Comparison of ENCODE assay signal across 12 cellular contexts in genomic region chr20:38723982-38724602, GRCh38. TPM values are rescaled to one million over a fixed set of nuclear protein-coding genes. Genes with fewer than 3 reads are reported as not detected.
DNase-seq lines count a peak whose midpoint lies in the region; ATAC-seq and TF ChIP-seq lines count a peak whose summit lies in the region.
"Had no signal": no experiment of that assay in that cellular context is flagged by ENCODE, and none has a peak within 500 bp of the region (broad histone marks: within the 10 kb centered on the region; RNA-seq: fewer than 3 reads in every experiment).

Gene SLC32A1, plus strand, starts transcription at chr20:38724486. Its CDS starts 239 bp downstream, at chr20:38724725.

- H2BK12ac ChIP-seq in neuronal stem cell (ENCODE audit: low read length), result peak within 1 kb of the TSS; percentile 4

- TF ChIP-seq CTCF in mammary epithelial cell (conservative IDR thresholded peaks at IDR 0.05 in 1 of 2, IDR thresholded peaks at IDR 0.05 in 1 of 2; ENCODE audit: extremely low read depth in 1 of 2, insufficient read depth in 1 of 2, low read depth in 1 of 2, low read length in 2 of 2) (no peak), RWPE1 (conservative IDR thresholded peaks at IDR 0.05; ENCODE audit: low read depth) (no peak)

- intact Hi-C loops in mammary epithelial cell (cut with micrococcal nuclease), result no loop called here

- no peak within 1 kb of the TSS for H2BK120ac ChIP-seq in neuronal stem cell (ENCODE audit: low read depth, low read length)

- no peak within 1 kb of the TSS for H4K8ac ChIP-seq in neuronal stem cell (ENCODE audit: low read depth, low read length)

- no peaks in the 10 kb centered on the region for H3K79me1 ChIP-seq in neuronal stem cell (ENCODE audit: low read depth, low read length)

- dilution Hi-C loops in mammary epithelial cell (cut with HindIII; ENCODE audit: low sequenced_read_pairs), result no loop called here

- in situ Hi-C loops in mammary epithelial cell (cut with MboI; ENCODE audit: low sequenced_read_pairs in 2 of 2), result no loop called here

- H3K4me2 ChIP-seq in mammary epithelial cell (ENCODE audit: insufficient read depth, low read depth, low read length) (peak within 1 kb of the TSS; percentile 15), neuronal stem cell (ENCODE audit: insufficient read depth, low read length, poor library complexity, severe bottlenecking) (peak within 1 kb of the TSS; percentile 72)

- H3K9me3 ChIP-seq in mammary epithelial cell (replicated peaks; ENCODE audit: insufficient read depth, low read length) (no peaks in the 10 kb centered on the region), neuronal stem cell (replicated peaks in 1 of 2; ENCODE audit: control insufficient read depth in 2 of 2, insufficient read depth in 1 of 2, low read depth in 1 of 2, low read length in 2 of 2) (peaks cover 5 to 9% of the 10 kb centered on the region in 2 donors)

- no peak within 1 kb of the TSS for H3K4ac ChIP-seq in neuronal stem cell (ENCODE audit: low read length)

- CTCF ChIA-PET in mammary epithelial cell (lab: Charles Lee; ENCODE audit: low non-redundant PET), result no interaction called here
- CTCF ChIA-PET in RWPE1 (lab: Yijun Ruan, JAX), result interaction anchor here (0.5 to 2.0 kb wide), 11 partner anchors 8 to 1306 kb away, joined by 3 to 12 read pairs (median 4); no protein-coding TSS in a partner anchor

- H3K27ac ChIP-seq in mammary epithelial cell (ENCODE audit: insufficient read depth, low read depth, low read length), result no peak within 1 kb of the TSS
- H3K27ac ChIP-seq in neuronal stem cell (replicated peaks; ENCODE audit: low read length), result no peak within 1 kb of the TSS
- no peak within 1 kb of the TSS for H3K27ac ChIP-seq in RWPE1

- H2BK5ac ChIP-seq in neuronal stem cell (ENCODE audit: low read length), result peak within 1 kb of the TSS; percentile 7

- H4K20me1 ChIP-seq in mammary epithelial cell (ENCODE audit: insufficient read depth, low read length), result no peaks in the 10 kb centered on the region

- H3K14ac ChIP-seq in neuronal stem cell (ENCODE audit: low read length), result peak within 1 kb of the TSS; percentile 49

- no peak for ATAC-seq in HG02678 (IDR thresholded peaks at IDR 0.05; ENCODE audit: unreplicated experiment)

- peak within 1 kb of the TSS; percentile 92 for H3K18ac ChIP-seq in neuronal stem cell (ENCODE audit: low read length)

- no TSS peak for BruUV-seq in mammary epithelial cell (replicated peaks; lab: Mats Ljungman, UMichigan)

- DNase-seq in NCI-H345 (lab: John Stamatoyannopoulos, UW), result peak; percentile 38
- no peak for DNase-seq in NCI-H345 treated with DMSO at 0.1 percent for 48 hours (lab: John Stamatoyannopoulos, UW; ENCODE audit: unreplicated experiment)
- DNase-seq in NCI-H1105 treated with DMSO at 0.1 percent for 48 hours (lab: John Stamatoyannopoulos, UW), result peak; percentile 34
- DNase-seq in mammary epithelial cell, result no peak
- DNase-seq in neuronal stem cell (ENCODE audit: low spot score), result no peak
- no peak for DNase-seq in epidermal melanocyte (ENCODE audit: insufficient read length, low spot score)
- no peak for DNase-seq in RWPE1 (ENCODE audit: low spot score)
- DNase-seq: kidney glomerular epithelial cell, NCI-H1694 had no signal

- no peaks in the 10 kb centered on the region for H3K36me3 ChIP-seq in mammary epithelial cell (ENCODE audit: insufficient read depth, low read length)
- no peaks in the 10 kb centered on the region for H3K36me3 ChIP-seq in neuronal stem cell (replicated peaks in 1 of 2; ENCODE audit: control insufficient read depth in 2 of 2, insufficient read depth in 2 of 2, low read length in 2 of 2)

- H4K91ac ChIP-seq in neuronal stem cell (ENCODE audit: low read depth, low read length, poor library complexity), result no peak within 1 kb of the TSS

- H3K9ac ChIP-seq in mammary epithelial cell (ENCODE audit: insufficient read depth, low read length), result no peak within 1 kb of the TSS
- peak within 1 kb of the TSS; percentile 24 for H3K9ac ChIP-seq in neuronal stem cell (ENCODE audit: low read depth, low read length, poor library complexity)

- H2BK15ac ChIP-seq in neuronal stem cell (ENCODE audit: low read length), result peak within 1 kb of the TSS; percentile 68

- H2AK5ac ChIP-seq in neuronal stem cell (ENCODE audit: low read depth, low read length), result peak within 1 kb of the TSS; percentile 33

- no CpG with 5 or more reads among the region's 58 CpGs for WGBS in mammary epithelial cell (ENCODE audit: low coverage, missing lambda C conversion rate)
- WGBS in neuronal stem cell (ENCODE audit: extremely low coverage in 2 of 2, insufficient read length in 2 of 2, insufficient replicate concordance in 1 of 2), 2 donors, result no CpG with 5 or more reads among the region's 58 CpGs

- peak within 1 kb of the TSS; percentile 83 for H3K23ac ChIP-seq in neuronal stem cell (ENCODE audit: low read depth, low read length, poor library complexity)

- POLR2A ChIA-PET in RWPE1 (lab: Yijun Ruan, JAX; ENCODE audit: low non-redundant PET), result no interaction called here

- H2AFZ ChIP-seq in mammary epithelial cell (ENCODE audit: low read depth, low read length) (no peak within 1 kb of the TSS), neuronal stem cell (ENCODE audit: low read length) (peak within 1 kb of the TSS; percentile 82)

- H3K79me2 ChIP-seq in mammary epithelial cell (ENCODE audit: insufficient read depth, low read length), result no peaks in the 10 kb centered on the region

- H3K4me3 ChIP-seq in mammary epithelial cell (replicated peaks in 1 of 3; ENCODE audit: insufficient read depth in 1 of 3, low read depth in 2 of 3, low read length in 3 of 3) (peak within 1 kb of the TSS in 1 of 3 experiments; percentile 6), neuronal stem cell (ENCODE audit: low read length in 2 of 2) (peak within 1 kb of the TSS in 1 of 2 donors; percentile 13)

- H3K27me3 ChIP-seq in mammary epithelial cell (ENCODE audit: insufficient read depth, low read length) (peaks cover 81% of the 10 kb centered on the region), neuronal stem cell (ENCODE audit: control insufficient read depth in 3 of 3, insufficient read depth in 3 of 3, low read depth in 1 of 3, low read length in 3 of 3) (peaks cover 62 to 100% (median 95%) of the 10 kb centered on the region in 3 experiments)

- H3K4me1 ChIP-seq in mammary epithelial cell (ENCODE audit: insufficient read depth, low read length) (peaks cover 4% of the 10 kb centered on the region), neuronal stem cell (ENCODE audit: control insufficient read depth in 2 of 2, insufficient read depth in 1 of 2, low read depth in 1 of 2, low read length in 2 of 2) (peaks cover 10 to 38% of the 10 kb centered on the region in 2 donors)

RNA-seq across cellular contexts. Expression of gene SLC32A1, which starts in this region (rescaled TPM):
- not detected for total RNA-seq in mammary epithelial cell
- polyA plus RNA-seq in mammary epithelial cell, result not detected
- not detected for polyA minus RNA-seq in mammary epithelial cell
- polyA plus RNA-seq in neuronal stem cell (2013, experiment 1 of 2), result 0.11 TPM
- 0.14 TPM for polyA plus RNA-seq in neuronal stem cell (2013, experiment 2 of 2)
- total RNA-seq: urinary bladder had no signal
- polyA plus RNA-seq: AG04450, urinary bladder had no signal

Comparison
In these comparisons a context has a peak if more than half of its experiments do, and no peak if none do; other contexts are left out.
1. DNase-seq: peak in NCI-H345 (single experiment) and NCI-H1105 treated with DMSO at 0.1 percent for 48 hours (single experiment); none in NCI-H345 treated with DMSO at 0.1 percent for 48 hours (single experiment), mammary epithelial cell (single experiment), neuronal stem cell (single experiment), epidermal melanocyte (single experiment) and RWPE1 (single experiment).